Comparison of ENCODE assay signal across 8 cellular contexts in the genomic region with DNA sequence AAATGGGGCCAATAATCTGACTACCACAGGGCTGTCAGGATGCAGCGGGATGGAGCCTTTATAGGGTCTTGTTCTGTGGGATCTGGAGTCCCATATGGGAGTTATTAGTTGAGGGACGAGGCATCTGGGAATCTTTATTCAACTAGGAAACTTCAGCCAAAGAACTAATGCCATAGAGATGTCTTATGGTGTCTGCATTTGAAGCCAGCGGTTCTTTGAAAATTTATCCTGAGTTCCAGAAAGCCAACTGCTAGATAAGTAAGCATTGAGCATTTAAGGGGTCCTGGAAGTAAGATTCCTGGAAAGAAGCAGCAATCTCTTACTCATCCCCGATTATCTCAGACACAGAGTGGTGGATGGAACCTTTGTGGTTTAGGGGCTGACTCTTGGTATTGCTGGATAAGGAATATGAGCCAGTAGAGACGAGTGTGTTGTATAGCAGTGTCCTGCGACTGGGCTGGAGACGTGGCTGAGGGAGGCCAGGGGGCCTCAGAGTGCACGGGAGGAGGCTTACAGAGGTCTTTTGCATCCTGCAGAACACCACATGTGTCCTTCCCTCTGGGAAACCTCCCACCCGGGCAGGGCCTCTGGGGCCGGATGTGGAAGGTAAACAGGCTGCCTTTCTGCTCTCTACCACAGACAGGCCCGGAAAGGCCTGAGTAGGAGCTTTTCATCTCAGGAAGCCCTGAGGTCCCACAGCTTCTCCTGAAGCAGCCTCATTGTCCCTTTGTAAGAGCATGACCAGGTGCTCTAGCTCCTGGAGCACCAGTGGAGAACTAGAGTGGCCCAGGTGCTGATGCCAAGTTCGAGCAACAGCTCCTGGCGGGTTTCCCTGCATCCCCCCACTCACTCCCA. TPM values are rescaled to one million over a fixed set of nuclear protein-coding genes. Genes with fewer than 3 reads are reported as not detected.
DNase-seq lines count a peak whose midpoint lies in the region; ATAC-seq and TF ChIP-seq lines count a peak whose summit lies in the region.

No MANE protein-coding gene starts in this region.

- no peak overlapping the region for H3K4me3 ChIP-seq in PC-3 (ENCODE audit: low read length)

- peak overlapping the region; percentile 19 to 96 (median 66) for H3K27ac Mint-ChIP-seq in CD14-positive monocyte
- peak overlapping the region; percentile 84 to 88 for H3K27ac Mint-ChIP-seq in effector memory CD8-positive, alpha-beta T cell
- peak overlapping the region; percentile 91 to 94 for H3K27ac Mint-ChIP-seq in natural killer cell treated with Interleukin-12 subunit alpha and Interleukin-12 subunit beta and Interleukin-15 and Interleukin-18, amount 100 ng/mL, for 72 hours
- no peak overlapping the region for H3K27ac Mint-ChIP-seq in activated CD4-positive, alpha-beta T cell treated with anti-CD3 and anti-CD28 coated beads for 36 hours

- peaks cover 27 to 36% of the 10 kb centered on the region in 2 donors for H3K36me3 Mint-ChIP-seq in CD14-positive monocyte
- peaks cover 60% of the 10 kb centered on the region for H3K36me3 Mint-ChIP-seq in effector memory CD8-positive, alpha-beta T cell (ENCODE audit: insufficient read depth)
- no peaks in the 10 kb centered on the region for H3K36me3 Mint-ChIP-seq in natural killer cell treated with Interleukin-12 subunit alpha and Interleukin-12 subunit beta and Interleukin-15 and Interleukin-18, amount 100 ng/mL, for 72 hours
- H3K36me3 Mint-ChIP-seq in activated CD4-positive, alpha-beta T cell treated with anti-CD3 and anti-CD28 coated beads for 36 hours (ENCODE audit: low read depth): peaks cover 12% of the 10 kb centered on the region

- peaks cover 7% of the 10 kb centered on the region; the same call in 1 of the 2 replicates for H3K4me1 ChIP-seq in PC-3 (ENCODE audit: insufficient read depth, low read length)

- peaks cover 35% of the 10 kb centered on the region for H4K20me1 ChIP-seq in PC-3 (ENCODE audit: low read length)

- H3K9me3 ChIP-seq in PC-3 (ENCODE audit: low read length): no peaks in the 10 kb centered on the region

- H3K27me3 ChIP-seq in PC-3 (ENCODE audit: low read length): no peaks in the 10 kb centered on the region

- H3F3A ChIP-seq in PC-3 (ENCODE audit: low read length, unreplicated experiment): peaks cover 3% of the 10 kb centered on the region

- intact Hi-C loops in CD14-positive monocyte (cut with micrococcal nuclease) (no loop called here), PC-3 (cut with micrococcal nuclease) (no loop called here)
- intact Hi-C loops in activated CD4-positive, alpha-beta T cell treated with anti-CD3 and anti-CD28 coated beads for 36 hours (cut with DNase I, micrococcal nuclease): no loop called here

- CTCF ChIA-PET in PC-3 (lab: Charles Lee): no interaction called here
- CTCF ChIA-PET in activated CD4-positive, alpha-beta T cell treated with anti-CD3 and anti-CD28 coated beads for 36 hours (lab: Charles Lee): no interaction called here

- peaks cover 56% of the 10 kb centered on the region for H3K36me3 ChIP-seq in PC-3 (ENCODE audit: low read depth, low read length)

- peak; percentile 18; the same call in 1 of the 2 replicates for ATAC-seq in PC-3
- ATAC-seq in effector memory CD8-positive, alpha-beta T cell (replicated peaks): no peak
- ATAC-seq in natural killer cell treated with Interleukin-12 subunit alpha and Interleukin-12 subunit beta and Interleukin-15 and Interleukin-18, amount 100 ng/mL, for 72 hours: peak; percentile 31 to 52
- no peak for ATAC-seq in GM19324 (IDR thresholded peaks at IDR 0.05; ENCODE audit: low FRiP score, unreplicated experiment)
- ATAC-seq in activated CD4-positive, alpha-beta T cell treated with anti-CD3 and anti-CD28 coated beads for 36 hours: no peak

- H3K27me3 Mint-ChIP-seq in CD14-positive monocyte (ENCODE audit: low read depth in 3 of 3): peaks cover 0 to 1% (median 0%) of the 10 kb centered on the region in 3 donors
- H3K27me3 Mint-ChIP-seq in effector memory CD8-positive, alpha-beta T cell: no peaks in the 10 kb centered on the region
- H3K27me3 Mint-ChIP-seq in natural killer cell treated with Interleukin-12 subunit alpha and Interleukin-12 subunit beta and Interleukin-15 and Interleukin-18, amount 100 ng/mL, for 72 hours: no peaks in the 10 kb centered on the region
- H3K27me3 Mint-ChIP-seq in activated CD4-positive, alpha-beta T cell treated with anti-CD3 and anti-CD28 coated beads for 36 hours: no peaks in the 10 kb centered on the region

- H3K4me1 Mint-ChIP-seq in CD14-positive monocyte: peaks cover 73% of the 10 kb centered on the region
- peaks cover 76 to 84% of the 10 kb centered on the region in 2 donors for H3K4me1 Mint-ChIP-seq in effector memory CD8-positive, alpha-beta T cell (ENCODE audit: low read depth in 2 of 2)
- peaks cover 78 to 80% of the 10 kb centered on the region in 2 donors for H3K4me1 Mint-ChIP-seq in natural killer cell treated with Interleukin-12 subunit alpha and Interleukin-12 subunit beta and Interleukin-15 and Interleukin-18, amount 100 ng/mL, for 72 hours (ENCODE audit: low read depth in 2 of 2)
- H3K4me1 Mint-ChIP-seq in activated CD4-positive, alpha-beta T cell treated with anti-CD3 and anti-CD28 coated beads for 36 hours: peaks cover 58% of the 10 kb centered on the region

- H3K4me2 ChIP-seq in PC-3 (ENCODE audit: low read length): no peak overlapping the region

- H2AFZ ChIP-seq in PC-3 (ENCODE audit: low read length): no peak overlapping the region

- POLR2A ChIA-PET in PC-3 (lab: Charles Lee; ENCODE audit: unreplicated experiment): no interaction called here
- POLR2A ChIA-PET in activated CD4-positive, alpha-beta T cell treated with anti-CD3 and anti-CD28 coated beads for 36 hours (lab: Charles Lee): no interaction called here

- no TSS peak for BruUV-seq in PC-3 (replicated peaks; lab: Mats Ljungman, UMichigan)

- H3K27ac ChIP-seq in PC-3 (ENCODE audit: low read length): no peak overlapping the region

- H3K9me3 Mint-ChIP-seq in CD14-positive monocyte: no peaks in the 10 kb centered on the region
- no peaks in the 10 kb centered on the region for H3K9me3 Mint-ChIP-seq in effector memory CD8-positive, alpha-beta T cell
- no peaks in the 10 kb centered on the region for H3K9me3 Mint-ChIP-seq in natural killer cell treated with Interleukin-12 subunit alpha and Interleukin-12 subunit beta and Interleukin-15 and Interleukin-18, amount 100 ng/mL, for 72 hours
- H3K9me3 Mint-ChIP-seq in activated CD4-positive, alpha-beta T cell treated with anti-CD3 and anti-CD28 coated beads for 36 hours (ENCODE audit: low read depth): no peaks in the 10 kb centered on the region

- no peaks in the 10 kb centered on the region for H3K9me2 ChIP-seq in PC-3 (replicated peaks; ENCODE audit: low read length)

- H3K4me3 Mint-ChIP-seq in CD14-positive monocyte: peak overlapping the region in 1 of 2 donors; percentile 39
- H3K4me3 Mint-ChIP-seq in effector memory CD8-positive, alpha-beta T cell: peak overlapping the region; percentile 57 to 73
- H3K4me3 Mint-ChIP-seq in natural killer cell treated with Interleukin-12 subunit alpha and Interleukin-12 subunit beta and Interleukin-15 and Interleukin-18, amount 100 ng/mL, for 72 hours: peak overlapping the region; percentile 80
- H3K4me3 Mint-ChIP-seq in activated CD4-positive, alpha-beta T cell treated with anti-CD3 and anti-CD28 coated beads for 36 hours: no peak overlapping the region

- DNase-seq in CD14-positive monocyte (ENCODE audit: low spot score) (no peak), PC-3 (no peak), NCI-H146 (lab: John Stamatoyannopoulos, UW) (no peak), middle frontal gyrus (ENCODE audit: extremely low spot score, low spot score) (no peak)
- DNase-seq in effector memory CD8-positive, alpha-beta T cell: no peak
- DNase-seq in natural killer cell treated with Interleukin-12 subunit alpha and Interleukin-12 subunit beta and Interleukin-15 and Interleukin-18, amount 100 ng/mL, for 72 hours (ENCODE audit: low spot score): no peak
- DNase-seq in activated CD4-positive, alpha-beta T cell treated with anti-CD3 and anti-CD28 coated beads for 36 hours: no peak

- TF ChIP-seq CTCF in CD14-positive monocyte (IDR thresholded peaks at IDR 0.05) (peak; percentile 1), PC-3 (conservative IDR thresholded peaks at IDR 0.05; ENCODE audit: low read depth, low read length) (no peak)

- H3K79me2 ChIP-seq in PC-3 (ENCODE audit: low read length): peaks cover 95% of the 10 kb centered on the region

- H3K9ac ChIP-seq in PC-3 (ENCODE audit: low read length): no peak overlapping the region

RNA-seq across cellular contexts. Expression of a gene that starts 28.8 kb away (rescaled TPM):
- 10 to 100 TPM in 1 of 2 donors, 1 to 10 TPM in 1; 8.4 to 16.0 TPM for polyA plus RNA-seq in CD14-positive monocyte
- total RNA-seq in PC-3 (2014; rRNA removed): 382 and 397 TPM in 2 replicates
- total RNA-seq in natural killer cell treated with Interleukin-12 subunit alpha and Interleukin-12 subunit beta and Interleukin-15 and Interleukin-18, amount 100 ng/mL, for 72 hours: 100 to 1,000 TPM; 342 to 574 TPM
- 100 to 1,000 TPM; 181 to 182 TPM for total RNA-seq in activated CD4-positive, alpha-beta T cell treated with anti-CD3 and anti-CD28 coated beads for 36 hours

RNA-seq across cellular contexts. Expression of a gene that starts 57.3 kb away (rescaled TPM):
- 100 to 1,000 TPM; 326 to 381 TPM for polyA plus RNA-seq in CD14-positive monocyte
- total RNA-seq in PC-3 (2014; rRNA removed): 310 and 414 TPM in 2 replicates
- total RNA-seq in natural killer cell treated with Interleukin-12 subunit alpha and Interleukin-12 subunit beta and Interleukin-15 and Interleukin-18, amount 100 ng/mL, for 72 hours: 100 to 1,000 TPM; 216 to 286 TPM
- 100 to 1,000 TPM; 269 to 297 TPM for total RNA-seq in activated CD4-positive, alpha-beta T cell treated with anti-CD3 and anti-CD28 coated beads for 36 hours

RNA-seq across cellular contexts. Expression of a gene that starts 58.5 kb away (rescaled TPM):
- polyA plus RNA-seq in CD14-positive monocyte: 10 to 100 TPM; 19.8 to 22.4 TPM
- 0.63 and 2.3 TPM in 2 replicates for total RNA-seq in PC-3 (2014; rRNA removed)
- total RNA-seq in natural killer cell treated with Interleukin-12 subunit alpha and Interleukin-12 subunit beta and Interleukin-15 and Interleukin-18, amount 100 ng/mL, for 72 hours: 100 to 1,000 TPM in 1 of 2 donors, 10 to 100 TPM in 1; 81.4 to 318 TPM
- total RNA-seq in activated CD4-positive, alpha-beta T cell treated with anti-CD3 and anti-CD28 coated beads for 36 hours: 100 to 1,000 TPM; 195 to 198 TPM

Comparison
In these comparisons a context has a peak if more than half of its experiments do, and no peak if none do; other contexts are left out.
1. ATAC-seq: peak in PC-3 (single experiment) and natural killer cell treated with Interleukin-12 subunit alpha and Interleukin-12 subunit beta and Interleukin-15 and Interleukin-18, amount 100 ng/mL, for 72 hours (2 of 2); none in effector memory CD8-positive, alpha-beta T cell (single experiment), GM19324 (single experiment) and activated CD4-positive, alpha-beta T cell treated with anti-CD3 and anti-CD28 coated beads for 36 hours (single experiment).
2. RNA of a gene that starts 58.5 kb away (total RNA-seq): 81.4 to 318 TPM in natural killer cell treated with Interleukin-12 subunit alpha and Interleukin-12 subunit beta and Interleukin-15 and Interleukin-18, amount 100 ng/mL, for 72 hours and 195 to 198 TPM in activated CD4-positive, alpha-beta T cell treated with anti-CD3 and anti-CD28 coated beads for 36 hours; 0.63 to 2.3 TPM in PC-3; every median in the first group is over 10 times any median in the second.